Comparison of ENCODE assay signal across 1 cellular context in genomic region chr4:168654206-168655174, GRCh38.
TF ChIP-seq lines count a peak whose summit lies in the region.

No MANE protein-coding gene starts in this region.

TF ChIP-seq in H1, 55 proteins besides CTCF, POLR2A, EP300 and RAD21:
- TF ChIP-seq HDAC6 (IDR thresholded peaks at IDR 0.05; ENCODE audit: low read depth, low read length) (no peak), JUND (IDR thresholded peaks at IDR 0.05; ENCODE audit: low read length) (no peak), USF2 (IDR thresholded peaks at IDR 0.05; ENCODE audit: low read length) (no peak), CEBPB (IDR thresholded peaks at IDR 0.05; ENCODE audit: low read depth, low read length) (no peak), NRF1 (IDR thresholded peaks at IDR 0.05; ENCODE audit: low read depth, low read length) (no peak), NANOG (IDR thresholded peaks at IDR 0.05; ENCODE audit: insufficient read depth, low read depth, low read length, poor library complexity, severe bottlenecking) (no peak), SIN3A (conservative IDR thresholded peaks at IDR 0.05 in 1 of 2, IDR thresholded peaks at IDR 0.05 in 1 of 2; ENCODE audit: low read depth in 1 of 2, low read length in 2 of 2) (no peak), JUN (IDR thresholded peaks at IDR 0.05; ENCODE audit: low read depth, low read length) (no peak), RBBP5 (IDR thresholded peaks at IDR 0.05; ENCODE audit: borderline replicate concordance, low read depth, low read length) (no peak), SIX5 (IDR thresholded peaks at IDR 0.05; ENCODE audit: low read depth, low read length) (no peak), CHD1 (IDR thresholded peaks at IDR 0.05; ENCODE audit: low read depth, low read length) (no peak), EZH2 (IDR thresholded peaks at IDR 0.05; ENCODE audit: low read depth, low read length, severe bottlenecking) (no peak), SUZ12 (IDR thresholded peaks at IDR 0.05; ENCODE audit: low read length) (no peak), RXRA (IDR thresholded peaks at IDR 0.05; ENCODE audit: insufficient read depth, low read depth, low read length) (no peak), KDM5A (IDR thresholded peaks at IDR 0.05; ENCODE audit: low read length) (no peak), SRF (IDR thresholded peaks at IDR 0.05; ENCODE audit: low read depth, low read length) (no peak), ZNF274 (IDR thresholded peaks at IDR 0.05; ENCODE audit: borderline replicate concordance, extremely low read depth, low read length) (no peak)
- TF ChIP-seq, protein P1, sequence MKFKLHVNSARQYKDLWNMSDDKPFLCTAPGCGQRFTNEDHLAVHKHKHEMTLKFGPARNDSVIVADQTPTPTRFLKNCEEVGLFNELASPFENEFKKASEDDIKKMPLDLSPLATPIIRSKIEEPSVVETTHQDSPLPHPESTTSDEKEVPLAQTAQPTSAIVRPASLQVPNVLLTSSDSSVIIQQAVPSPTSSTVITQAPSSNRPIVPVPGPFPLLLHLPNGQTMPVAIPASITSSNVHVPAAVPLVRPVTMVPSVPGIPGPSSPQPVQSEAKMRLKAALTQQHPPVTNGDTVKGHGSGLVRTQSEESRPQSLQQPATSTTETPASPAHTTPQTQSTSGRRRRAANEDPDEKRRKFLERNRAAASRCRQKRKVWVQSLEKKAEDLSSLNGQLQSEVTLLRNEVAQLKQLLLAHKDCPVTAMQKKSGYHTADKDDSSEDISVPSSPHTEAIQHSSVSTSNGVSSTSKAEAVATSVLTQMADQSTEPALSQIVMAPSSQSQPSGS (IDR thresholded peaks at IDR 0.05; ENCODE audit: low read length) = no peak
- TF ChIP-seq, protein P2, sequence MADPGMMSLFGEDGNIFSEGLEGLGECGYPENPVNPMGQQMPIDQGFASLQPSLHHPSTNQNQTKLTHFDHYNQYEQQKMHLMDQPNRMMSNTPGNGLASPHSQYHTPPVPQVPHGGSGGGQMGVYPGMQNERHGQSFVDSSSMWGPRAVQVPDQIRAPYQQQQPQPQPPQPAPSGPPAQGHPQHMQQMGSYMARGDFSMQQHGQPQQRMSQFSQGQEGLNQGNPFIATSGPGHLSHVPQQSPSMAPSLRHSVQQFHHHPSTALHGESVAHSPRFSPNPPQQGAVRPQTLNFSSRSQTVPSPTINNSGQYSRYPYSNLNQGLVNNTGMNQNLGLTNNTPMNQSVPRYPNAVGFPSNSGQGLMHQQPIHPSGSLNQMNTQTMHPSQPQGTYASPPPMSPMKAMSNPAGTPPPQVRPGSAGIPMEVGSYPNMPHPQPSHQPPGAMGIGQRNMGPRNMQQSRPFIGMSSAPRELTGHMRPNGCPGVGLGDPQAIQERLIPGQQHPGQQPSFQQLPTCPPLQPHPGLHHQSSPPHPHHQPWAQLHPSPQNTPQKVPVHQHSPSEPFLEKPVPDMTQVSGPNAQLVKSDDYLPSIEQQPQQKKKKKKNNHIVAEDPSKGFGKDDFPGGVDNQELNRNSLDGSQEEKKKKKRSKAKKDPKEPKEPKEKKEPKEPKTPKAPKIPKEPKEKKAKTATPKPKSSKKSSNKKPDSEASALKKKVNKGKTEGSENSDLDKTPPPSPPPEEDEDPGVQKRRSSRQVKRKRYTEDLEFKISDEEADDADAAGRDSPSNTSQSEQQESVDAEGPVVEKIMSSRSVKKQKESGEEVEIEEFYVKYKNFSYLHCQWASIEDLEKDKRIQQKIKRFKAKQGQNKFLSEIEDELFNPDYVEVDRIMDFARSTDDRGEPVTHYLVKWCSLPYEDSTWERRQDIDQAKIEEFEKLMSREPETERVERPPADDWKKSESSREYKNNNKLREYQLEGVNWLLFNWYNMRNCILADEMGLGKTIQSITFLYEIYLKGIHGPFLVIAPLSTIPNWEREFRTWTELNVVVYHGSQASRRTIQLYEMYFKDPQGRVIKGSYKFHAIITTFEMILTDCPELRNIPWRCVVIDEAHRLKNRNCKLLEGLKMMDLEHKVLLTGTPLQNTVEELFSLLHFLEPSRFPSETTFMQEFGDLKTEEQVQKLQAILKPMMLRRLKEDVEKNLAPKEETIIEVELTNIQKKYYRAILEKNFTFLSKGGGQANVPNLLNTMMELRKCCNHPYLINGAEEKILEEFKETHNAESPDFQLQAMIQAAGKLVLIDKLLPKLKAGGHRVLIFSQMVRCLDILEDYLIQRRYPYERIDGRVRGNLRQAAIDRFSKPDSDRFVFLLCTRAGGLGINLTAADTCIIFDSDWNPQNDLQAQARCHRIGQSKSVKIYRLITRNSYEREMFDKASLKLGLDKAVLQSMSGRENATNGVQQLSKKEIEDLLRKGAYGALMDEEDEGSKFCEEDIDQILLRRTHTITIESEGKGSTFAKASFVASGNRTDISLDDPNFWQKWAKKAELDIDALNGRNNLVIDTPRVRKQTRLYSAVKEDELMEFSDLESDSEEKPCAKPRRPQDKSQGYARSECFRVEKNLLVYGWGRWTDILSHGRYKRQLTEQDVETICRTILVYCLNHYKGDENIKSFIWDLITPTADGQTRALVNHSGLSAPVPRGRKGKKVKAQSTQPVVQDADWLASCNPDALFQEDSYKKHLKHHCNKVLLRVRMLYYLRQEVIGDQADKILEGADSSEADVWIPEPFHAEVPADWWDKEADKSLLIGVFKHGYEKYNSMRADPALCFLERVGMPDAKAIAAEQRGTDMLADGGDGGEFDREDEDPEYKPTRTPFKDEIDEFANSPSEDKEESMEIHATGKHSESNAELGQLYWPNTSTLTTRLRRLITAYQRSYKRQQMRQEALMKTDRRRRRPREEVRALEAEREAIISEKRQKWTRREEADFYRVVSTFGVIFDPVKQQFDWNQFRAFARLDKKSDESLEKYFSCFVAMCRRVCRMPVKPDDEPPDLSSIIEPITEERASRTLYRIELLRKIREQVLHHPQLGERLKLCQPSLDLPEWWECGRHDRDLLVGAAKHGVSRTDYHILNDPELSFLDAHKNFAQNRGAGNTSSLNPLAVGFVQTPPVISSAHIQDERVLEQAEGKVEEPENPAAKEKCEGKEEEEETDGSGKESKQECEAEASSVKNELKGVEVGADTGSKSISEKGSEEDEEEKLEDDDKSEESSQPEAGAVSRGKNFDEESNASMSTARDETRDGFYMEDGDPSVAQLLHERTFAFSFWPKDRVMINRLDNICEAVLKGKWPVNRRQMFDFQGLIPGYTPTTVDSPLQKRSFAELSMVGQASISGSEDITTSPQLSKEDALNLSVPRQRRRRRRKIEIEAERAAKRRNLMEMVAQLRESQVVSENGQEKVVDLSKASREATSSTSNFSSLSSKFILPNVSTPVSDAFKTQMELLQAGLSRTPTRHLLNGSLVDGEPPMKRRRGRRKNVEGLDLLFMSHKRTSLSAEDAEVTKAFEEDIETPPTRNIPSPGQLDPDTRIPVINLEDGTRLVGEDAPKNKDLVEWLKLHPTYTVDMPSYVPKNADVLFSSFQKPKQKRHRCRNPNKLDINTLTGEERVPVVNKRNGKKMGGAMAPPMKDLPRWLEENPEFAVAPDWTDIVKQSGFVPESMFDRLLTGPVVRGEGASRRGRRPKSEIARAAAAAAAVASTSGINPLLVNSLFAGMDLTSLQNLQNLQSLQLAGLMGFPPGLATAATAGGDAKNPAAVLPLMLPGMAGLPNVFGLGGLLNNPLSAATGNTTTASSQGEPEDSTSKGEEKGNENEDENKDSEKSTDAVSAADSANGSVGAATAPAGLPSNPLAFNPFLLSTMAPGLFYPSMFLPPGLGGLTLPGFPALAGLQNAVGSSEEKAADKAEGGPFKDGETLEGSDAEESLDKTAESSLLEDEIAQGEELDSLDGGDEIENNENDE (IDR thresholded peaks at IDR 0.05; ENCODE audit: insufficient replicate concordance, low read length) = no peak
